Comparison of ENCODE assay signal across 8 cellular contexts in genomic region chr5:5340206-5340729, GRCh38.
A peak's percentile ranks its signal among the peaks of the same experiment; 100 is the strongest.
DNase-seq lines count a peak whose midpoint lies in the region; ATAC-seq, FAIRE-seq and TF ChIP-seq lines count a peak whose summit lies in the region.

No MANE protein-coding gene starts in this region.

- H3K4me2 ChIP-seq in K562 (ENCODE audit: insufficient read depth, low read length) = peak overlapping the region; percentile 66

- H3K4me3 ChIP-seq in K562 = no peak overlapping the region

- H3K9ac ChIP-seq in K562 (ENCODE audit: insufficient read depth in 1 of 2, low read depth in 2 of 2, low read length in 2 of 2) = no peak overlapping the region

- DNase-seq in HS-5 (ENCODE audit: low read depth) = peak; percentile 94
- peak; percentile 61 to 78 (median 72) for DNase-seq in K562 (ENCODE audit: extremely low read depth in 1 of 4, low spot score in 3 of 4)
- peak; percentile 53 for DNase-seq in inferior parietal cortex (ENCODE audit: extremely low spot score)
- DNase-seq in NCI-H774 (lab: John Stamatoyannopoulos, UW) = no peak
- DNase-seq in D341Med (ENCODE audit: low spot score) = no peak
- no peak for DNase-seq in cerebellar nuclear complex (lab: John Stamatoyannopoulos, UW)

- CTCF ChIA-PET in K562 (lab: Yijun Ruan, JAX; ENCODE audit: low intra/inter-chr PET ratio) = no interaction called here

- intact Hi-C loops in K562 (cut with micrococcal nuclease) = no loop called here

- no peaks in the 10 kb centered on the region for H4K20me1 ChIP-seq in K562 (replicated peaks; ENCODE audit: control insufficient read depth, insufficient read depth, low read length)

- in situ Hi-C loops in K562 (cut with MboI) = no loop called here

- TF ChIP-seq CTCF in K562 (IDR thresholded peaks at IDR 0.05 in 2 of 3, conservative IDR thresholded peaks at IDR 0.05 in 1 of 3; ENCODE audit: insufficient read depth in 2 of 3, low read depth in 1 of 3, low read length in 3 of 3) = peak; percentile 61 to 79 (median 67)

- peak overlapping the region; percentile 88 for H2AFZ ChIP-seq in K562 (ENCODE audit: low read depth, low read length)

- H3K9me1 ChIP-seq in K562 (ENCODE audit: control insufficient read depth, insufficient read depth, low read length) = no peaks in the 10 kb centered on the region

- POLR2A ChIA-PET in K562 (lab: Yijun Ruan, JAX) = interaction anchor here (0.6 kb wide), 1 partner anchor 81 kb away, joined by 3 read pairs; no protein-coding TSS in a partner anchor

- no peak overlapping the region for H3K27ac ChIP-seq in K562 (ENCODE audit: extremely low read depth, low read depth, low read length)
- H3K27ac ChIP-seq in temporal lobe (ENCODE audit: low read depth, low read length) = peak overlapping the region; percentile 55

- H3K79me2 ChIP-seq in K562 (ENCODE audit: control insufficient read depth, insufficient read depth, low read length) = no peaks in the 10 kb centered on the region

- TF ChIP-seq RAD21 in K562 (CRISPR knock-in tag; conservative IDR thresholded peaks at IDR 0.05 in 1 of 2, IDR thresholded peaks at IDR 0.05 in 1 of 2) = peak; percentile 36 to 50

- peak; percentile 99 for ATAC-seq in K562
- no peak for ATAC-seq in GM19452 (IDR thresholded peaks at IDR 0.05; ENCODE audit: unreplicated experiment)

- peak; percentile 95 for FAIRE-seq in K562 (lab: Jason Lieb, UNC)

- H3K4me1 ChIP-seq in K562 (replicated peaks in 1 of 2; ENCODE audit: control insufficient read depth in 2 of 2, insufficient read depth in 2 of 2, low read length in 2 of 2) = peaks cover 0 to 9% of the 10 kb centered on the region in 2 experiments; a peak in 3 of 5 replicates

- no TSS peak for BruUV-seq in K562 (replicated peaks; lab: Mats Ljungman, UMichigan)

- no peak for TF ChIP-seq POLR2A in K562 (conservative IDR thresholded peaks at IDR 0.05)

- TF ChIP-seq EP300 in K562 (IDR thresholded peaks at IDR 0.05; ENCODE audit: low read length) = peak; percentile 27; the same call in 1 of the 2 replicates

- WGBS in K562 (ENCODE audit: insufficient coverage, low coverage, missing lambda C conversion rate) = 8% methylated on average over 15 of the region's 15 CpGs

- H3K27me3 ChIP-seq in K562 (ENCODE audit: control insufficient read depth in 2 of 2, insufficient read depth in 2 of 2, low read length in 2 of 2) = peaks cover 3 to 17% of the 10 kb centered on the region in 2 experiments; a peak in 2 of 5 replicates

- H3K36me3 ChIP-seq in K562 (ENCODE audit: control insufficient read depth, insufficient read depth, low read length) = no peaks in the 10 kb centered on the region

- H3K9me3 ChIP-seq in K562 (replicated peaks; ENCODE audit: control insufficient read depth, insufficient read depth, low read depth, low read length) = no peaks in the 10 kb centered on the region

TF ChIP-seq in K562, 482 proteins besides CTCF, POLR2A, EP300 and RAD21 (continues in another document):
- no peak for TF ChIP-seq USF1 (CRISPR knock-in tag; IDR thresholded peaks at IDR 0.05)
- peak; percentile 64 for TF ChIP-seq ZFP36 (IDR thresholded peaks at IDR 0.05; ENCODE audit: low read depth, low read length, partially characterized antibody)
- no peak for TF ChIP-seq HOMEZ (CRISPR knock-in tag; IDR thresholded peaks at IDR 0.05)
- TF ChIP-seq RBM34 (IDR thresholded peaks at IDR 0.05; ENCODE audit: borderline replicate concordance, insufficient read depth, low read length) = no peak
- TF ChIP-seq ZBTB8A (IDR thresholded peaks at IDR 0.05; ENCODE audit: partially characterized antibody) = no peak
- peak; percentile 12 for TF ChIP-seq DACH1 (IDR thresholded peaks at IDR 0.05; ENCODE audit: partially characterized antibody)
- TF ChIP-seq ZBTB17 (CRISPR knock-in tag; IDR thresholded peaks at IDR 0.05) = peak; percentile 52; the same call in 1 of the 2 replicates
- no peak for TF ChIP-seq MBD1 (CRISPR knock-in tag; IDR thresholded peaks at IDR 0.05)
- no peak for TF ChIP-seq ZNF778 (CRISPR knock-in tag; IDR thresholded peaks at IDR 0.05)
- no peak for TF ChIP-seq SIN3A (IDR thresholded peaks at IDR 0.05; ENCODE audit: borderline replicate concordance in 2 of 2, control insufficient read depth in 1 of 2, low read depth in 2 of 2, low read length in 2 of 2)
- no peak for TF ChIP-seq KLF13 (tag; IDR thresholded peaks at IDR 0.05; ENCODE audit: borderline replicate concordance, low read depth)
- TF ChIP-seq SIRT6 (IDR thresholded peaks at IDR 0.05; ENCODE audit: low read depth, low read length) = no peak
- TF ChIP-seq NR0B1 (IDR thresholded peaks at IDR 0.05; ENCODE audit: partially characterized antibody) = no peak
- peak; percentile 80 for TF ChIP-seq NFE2L1 (tag; IDR thresholded peaks at IDR 0.05; ENCODE audit: borderline replicate concordance, low read depth)
- no peak for TF ChIP-seq MYBL2 (IDR thresholded peaks at IDR 0.05; ENCODE audit: low read depth)
- TF ChIP-seq MYBL2 (CRISPR knock-in tag; IDR thresholded peaks at IDR 0.05; ENCODE audit: borderline replicate concordance) = no peak
- no peak for TF ChIP-seq CHD4 (IDR thresholded peaks at IDR 0.05; ENCODE audit: insufficient read depth, insufficient replicate concordance, low read depth, low read length, poor library complexity, severe bottlenecking)
- no peak for TF ChIP-seq CHAMP1 (IDR thresholded peaks at IDR 0.05)

Comparison
In these comparisons a context has a peak if more than half of its experiments do, and no peak if none do; other contexts are left out.
1. DNase-seq: peak in HS-5 (single experiment), K562 (4 of 4) and inferior parietal cortex (single experiment); none in NCI-H774 (single experiment), D341Med (single experiment) and cerebellar nuclear complex (0 of 2).